ENCODE assay signal across 28 cellular contexts in the genomic region with DNA sequence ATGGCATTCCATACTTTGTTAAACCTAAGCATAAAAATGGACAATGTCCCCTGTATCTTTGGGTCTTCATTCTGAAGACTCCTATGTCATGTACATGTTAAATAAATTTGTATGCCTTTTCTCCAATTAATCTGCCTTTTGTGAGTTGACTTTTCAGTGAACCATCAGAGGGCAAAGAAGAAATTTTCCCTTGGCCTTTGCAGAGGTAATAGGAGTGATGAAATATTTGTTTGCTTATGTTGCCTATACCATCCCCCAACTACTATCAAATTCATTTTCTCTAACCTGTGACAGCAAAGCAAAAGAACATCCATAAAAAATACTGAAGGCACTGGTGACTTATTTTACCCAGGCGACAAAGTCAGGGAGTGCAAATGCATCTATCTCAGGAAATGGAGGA. TPM values are rescaled to one million over a fixed set of nuclear protein-coding genes. Genes with fewer than 3 reads are reported as not detected.
"Had no signal": no experiment of that assay in that cellular context is flagged by ENCODE, and none has a peak within 500 bp of the region (broad histone marks: within the 10 kb centered on the region; RNA-seq: fewer than 3 reads in every experiment).

No MANE protein-coding gene starts in this region.

- ATAC-seq: activated naive CD8-positive, alpha-beta T cell treated with anti-CD3 and anti-CD28 coated beads, Interleukin-2, amount 50 U/mL, for 24 hours; gastroesophageal sphincter; left cardiac atrium; sciatic nerve had no signal

- DNase-seq: activated CD4-positive, alpha-beta T cell treated with anti-CD3 and anti-CD28 coated beads for 4 hours; activated CD4-positive, alpha-beta T cell treated with anti-CD3 and anti-CD28 coated beads, Interleukin-2, amount 50 U/mL, for 4 hours; activated CD4-positive, CD25-positive, alpha-beta regulatory T cell; activated effector memory CD4-positive, alpha-beta T cell treated with anti-CD3 and anti-CD28 coated beads, Interleukin-2, amount 50 U/mL, for 16 hours; activated naive CD8-positive, alpha-beta T cell treated with anti-CD3 and anti-CD28 coated beads, Interleukin-2, amount 50 U/mL, for 24 hours; amygdala; caudate nucleus; left cardiac atrium; naive B cell; nephron progenitor cell; stimulated activated CD4-positive, alpha-beta T cell treated with anti-CD3 and anti-CD28 coated beads, Interleukin-12 subunit alpha, Interleukin-12 subunit beta, amount 100 ng/mL, for 4 hours; stimulated activated CD4-positive, alpha-beta T cell treated with anti-CD3 and anti-CD28 coated beads, Interleukin-4, amount 100 ng/mL, for 1 hour; upper lobe of left lung had no signal

- H3K27ac Mint-ChIP-seq: activated naive CD4-positive, alpha-beta T cell treated with anti-CD3 and anti-CD28 coated beads, Interleukin-2, amount 50 U/mL, for 24 hours; activated naive CD8-positive, alpha-beta T cell treated with anti-CD3 and anti-CD28 coated beads, Interleukin-2, amount 50 U/mL, for 24 hours; activated T-helper 1 cell treated with anti-CD3 and anti-CD28 coated beads, Interleukin-12 subunit alpha, Interleukin-12 subunit beta, Interleukin-2, Interleukin-4 antibody, amounts not matched to agents 30 ng/mL and 10 ng/mL and 1 ng/mL, durations not matched to agents 14 hours and 24 hours and 36 hours; mesothelial cell of epicardium; nephron progenitor cell; stimulated activated naive CD8-positive, alpha-beta T cell treated with anti-CD3 and anti-CD28 coated beads, Interleukin-15, Interleukin-2, amounts not matched to agents 100 ng/mL and 50 ng/mL, for 24 hours had no signal

- H3K4me1 Mint-ChIP-seq: activated naive CD4-positive, alpha-beta T cell treated with anti-CD3 and anti-CD28 coated beads, Interleukin-2, amount 50 U/mL, for 24 hours; activated naive CD8-positive, alpha-beta T cell treated with anti-CD3 and anti-CD28 coated beads, Interleukin-2, amount 50 U/mL, for 24 hours; naive B cell had no signal

- H3K4me3 Mint-ChIP-seq: activated naive CD4-positive, alpha-beta T cell treated with anti-CD3 and anti-CD28 coated beads, Interleukin-2, amount 50 U/mL, for 24 hours; activated naive CD8-positive, alpha-beta T cell treated with anti-CD3 and anti-CD28 coated beads, Interleukin-2, amount 50 U/mL, for 24 hours; activated T-helper 1 cell treated with anti-CD3 and anti-CD28 coated beads, Interleukin-12 subunit alpha, Interleukin-12 subunit beta, Interleukin-2, Interleukin-4 antibody, amounts not matched to agents 30 ng/mL and 10 ng/mL and 1 ng/mL, durations not matched to agents 14 hours and 24 hours and 36 hours; mesothelial cell of epicardium; naive B cell; nephron progenitor cell; stimulated activated naive CD8-positive, alpha-beta T cell treated with anti-CD3 and anti-CD28 coated beads, Interleukin-15, Interleukin-2, amounts not matched to agents 100 ng/mL and 50 ng/mL, for 24 hours had no signal

- H3K27me3 Mint-ChIP-seq: activated naive CD4-positive, alpha-beta T cell treated with anti-CD3 and anti-CD28 coated beads, Interleukin-2, amount 50 U/mL, for 24 hours; activated naive CD8-positive, alpha-beta T cell treated with anti-CD3 and anti-CD28 coated beads, Interleukin-2, amount 50 U/mL, for 24 hours; naive B cell; stimulated activated naive CD8-positive, alpha-beta T cell treated with anti-CD3 and anti-CD28 coated beads, Interleukin-15, Interleukin-2, amounts not matched to agents 100 ng/mL and 50 ng/mL, for 24 hours had no signal

- H3K9me3 Mint-ChIP-seq: activated naive CD4-positive, alpha-beta T cell treated with anti-CD3 and anti-CD28 coated beads, Interleukin-2, amount 50 U/mL, for 24 hours; activated naive CD8-positive, alpha-beta T cell treated with anti-CD3 and anti-CD28 coated beads, Interleukin-2, amount 50 U/mL, for 24 hours; activated T-helper 1 cell treated with anti-CD3 and anti-CD28 coated beads, Interleukin-12 subunit alpha, Interleukin-12 subunit beta, Interleukin-2, Interleukin-4 antibody, amounts not matched to agents 30 ng/mL and 10 ng/mL and 1 ng/mL, durations not matched to agents 14 hours and 24 hours and 36 hours; mesothelial cell of epicardium; naive B cell; nephron progenitor cell; stimulated activated naive CD8-positive, alpha-beta T cell treated with anti-CD3 and anti-CD28 coated beads, Interleukin-15, Interleukin-2, amounts not matched to agents 100 ng/mL and 50 ng/mL, for 24 hours had no signal

RNA-seq across cellular contexts. Expression of a gene that starts 20.3 kb away (rescaled TPM):
- total RNA-seq: activated T-helper 1 cell treated with anti-CD3 and anti-CD28 coated beads, Interleukin-12 subunit alpha, Interleukin-12 subunit beta, Interleukin-2, Interleukin-4 antibody, amounts not matched to agents 30 ng/mL and 10 ng/mL and 1 ng/mL, durations not matched to agents 14 hours and 24 hours and 36 hours; chondrocyte; endothelial cell of umbilical vein; fibroblast of lung; gastroesophageal sphincter; hepatocyte; left cardiac atrium; mesothelial cell of epicardium; osteocyte; posterior vena cava; renal cortical epithelial cell; T-helper 1 cell treated with Interleukin-12 subunit alpha and Interleukin-12 subunit beta and Interleukin-4 antibody, amounts not matched to agents 30 ng/mL and 1 ng/mL, for 36 hours; upper lobe of left lung; vagina had no signal
